In genomic region chr13:99290890-99291289, GRCh38 we compare ENCODE assay signal across 23 cellular contexts. TPM values are rescaled to one million over a fixed set of nuclear protein-coding genes. Genes with fewer than 3 reads are reported as not detected.
A peak's percentile ranks its signal among the peaks of the same experiment; 100 is the strongest.
DNase-seq lines count a peak whose midpoint lies in the region; ATAC-seq and TF ChIP-seq lines count a peak whose summit lies in the region.
"Had no signal": no experiment of that assay in that cellular context is flagged by ENCODE, and none has a peak within 500 bp of the region (broad histone marks: within the 10 kb centered on the region; RNA-seq: fewer than 3 reads in every experiment).

No MANE protein-coding gene starts in this region.

- intact Hi-C loops in activated B cell treated with CpG ODN at 0.5 μM for 24 hours (cut with micrococcal nuclease): no loop called here

- H3K4me3 Mint-ChIP-seq in activated naive CD4-positive, alpha-beta T cell treated with anti-CD3 and anti-CD28 coated beads, Interleukin-2, amount 10 ng/mL, durations not matched to agents 7 days and 5 days: no peak overlapping the region
- no peak overlapping the region for H3K4me3 Mint-ChIP-seq in activated B cell treated with CpG ODN at 0.5 μM for 24 hours
- H3K4me3 Mint-ChIP-seq in effector memory CD8-positive, alpha-beta T cell: peak overlapping the region; percentile 51 to 70
- H3K4me3 Mint-ChIP-seq in stimulated activated naive B cell treated with anti-CD40 and anti-IgM and Interleukin-4, amounts not matched to agents 10 μg/mL and 1 μg/mL and 100 μg/mL, for 72 hours: no peak overlapping the region

- H3K27me3 Mint-ChIP-seq in activated naive CD4-positive, alpha-beta T cell treated with anti-CD3 and anti-CD28 coated beads, Interleukin-2, amount 10 ng/mL, durations not matched to agents 7 days and 5 days: no peaks in the 10 kb centered on the region
- H3K27me3 Mint-ChIP-seq in activated B cell treated with CpG ODN at 0.5 μM for 24 hours: no peaks in the 10 kb centered on the region
- no peaks in the 10 kb centered on the region for H3K27me3 Mint-ChIP-seq in effector memory CD8-positive, alpha-beta T cell
- no peaks in the 10 kb centered on the region for H3K27me3 Mint-ChIP-seq in stimulated activated naive B cell treated with anti-CD40 and anti-IgM and Interleukin-4, amounts not matched to agents 10 μg/mL and 1 μg/mL and 100 μg/mL, for 72 hours

- ATAC-seq in activated B cell treated with CpG ODN at 0.5 μM for 24 hours (ENCODE audit: low read depth) (no peak), GM21723 (IDR thresholded peaks at IDR 0.05; ENCODE audit: unreplicated experiment) (no peak)
- ATAC-seq in effector memory CD8-positive, alpha-beta T cell (replicated peaks): peak; percentile 16
- ATAC-seq in stimulated activated naive B cell treated with anti-CD40 and anti-IgM and Interleukin-4, amounts not matched to agents 10 μg/mL and 1 μg/mL and 100 μg/mL, for 72 hours (replicated peaks): no peak
- ATAC-seq: left lung, Panc1 had no signal

- DNase-seq in activated naive CD4-positive, alpha-beta T cell treated with Interleukin-2 at 50 U/mL for 16 hours: peak; percentile 31
- DNase-seq in activated naive CD4-positive, alpha-beta T cell treated with anti-CD3 and anti-CD28 coated beads, Interleukin-2, amount 10 ng/mL, durations not matched to agents 7 days and 5 days: no peak
- no peak for DNase-seq in activated B cell treated with CpG ODN at 0.5 μM for 24 hours
- DNase-seq in effector memory CD8-positive, alpha-beta T cell: no peak
- no peak for DNase-seq in stimulated activated naive B cell treated with anti-CD40 and anti-IgM and Interleukin-4, amounts not matched to agents 10 μg/mL and 1 μg/mL and 100 μg/mL, for 72 hours
- no peak for DNase-seq in NCI-H69 (lab: John Stamatoyannopoulos, UW)
- DNase-seq in NCI-H446 (lab: John Stamatoyannopoulos, UW): no peak
- DNase-seq: activated CD8-positive, alpha-beta memory T cell treated with anti-CD3 and anti-CD28 coated beads, Interleukin-2, amount 50 U/mL, for 4 hours; anterior cingulate cortex; GM23248; KG1; left lung; NCI-H1092 treated with DMSO at 0.1 percent for 48 hours; NCI-H2171; NCI-H774; psoas muscle; SK-N-SH; spleen had no signal

- POLR2A ChIA-PET in activated B cell treated with CpG ODN at 0.5 μM for 24 hours (lab: Charles Lee): interaction anchor here (0.7 to 1.4 kb wide), 3 partner anchors 9 to 20 kb away, joined by 3 to 5 read pairs (median 4); no protein-coding TSS in a partner anchor

- H3K36me3 Mint-ChIP-seq in activated naive CD4-positive, alpha-beta T cell treated with anti-CD3 and anti-CD28 coated beads, Interleukin-2, amount 10 ng/mL, durations not matched to agents 7 days and 5 days: peaks cover 60% of the 10 kb centered on the region
- peaks cover 70% of the 10 kb centered on the region for H3K36me3 Mint-ChIP-seq in activated B cell treated with CpG ODN at 0.5 μM for 24 hours (ENCODE audit: low read depth)
- H3K36me3 Mint-ChIP-seq in effector memory CD8-positive, alpha-beta T cell (ENCODE audit: insufficient read depth): peaks cover 57% of the 10 kb centered on the region
- peaks cover 45 to 64% of the 10 kb centered on the region in 2 donors for H3K36me3 Mint-ChIP-seq in stimulated activated naive B cell treated with anti-CD40 and anti-IgM and Interleukin-4, amounts not matched to agents 10 μg/mL and 1 μg/mL and 100 μg/mL, for 72 hours

- H3K9me3 Mint-ChIP-seq in activated naive CD4-positive, alpha-beta T cell treated with anti-CD3 and anti-CD28 coated beads, Interleukin-2, amount 10 ng/mL, durations not matched to agents 7 days and 5 days: no peaks in the 10 kb centered on the region
- peaks cover 3% of the 10 kb centered on the region for H3K9me3 Mint-ChIP-seq in activated B cell treated with CpG ODN at 0.5 μM for 24 hours
- no peaks in the 10 kb centered on the region for H3K9me3 Mint-ChIP-seq in effector memory CD8-positive, alpha-beta T cell
- no peaks in the 10 kb centered on the region for H3K9me3 Mint-ChIP-seq in stimulated activated naive B cell treated with anti-CD40 and anti-IgM and Interleukin-4, amounts not matched to agents 10 μg/mL and 1 μg/mL and 100 μg/mL, for 72 hours

- TF ChIP-seq CTCF in activated B cell treated with CpG ODN at 0.5 μM for 24 hours (IDR thresholded peaks at IDR 0.05): no peak

- no peak overlapping the region for H3K27ac Mint-ChIP-seq in activated naive CD4-positive, alpha-beta T cell treated with anti-CD3 and anti-CD28 coated beads, Interleukin-2, amount 10 ng/mL, durations not matched to agents 7 days and 5 days
- peak overlapping the region; percentile 21 for H3K27ac Mint-ChIP-seq in activated B cell treated with CpG ODN at 0.5 μM for 24 hours
- H3K27ac Mint-ChIP-seq in effector memory CD8-positive, alpha-beta T cell: peak overlapping the region; percentile 88 to 93
- H3K27ac Mint-ChIP-seq in stimulated activated naive B cell treated with anti-CD40 and anti-IgM and Interleukin-4, amounts not matched to agents 10 μg/mL and 1 μg/mL and 100 μg/mL, for 72 hours: peak overlapping the region; percentile 49

- peaks cover 79% of the 10 kb centered on the region for H3K4me1 Mint-ChIP-seq in activated naive CD4-positive, alpha-beta T cell treated with anti-CD3 and anti-CD28 coated beads, Interleukin-2, amount 10 ng/mL, durations not matched to agents 7 days and 5 days
- H3K4me1 Mint-ChIP-seq in activated B cell treated with CpG ODN at 0.5 μM for 24 hours: peaks cover 87% of the 10 kb centered on the region
- peaks cover 62 to 83% of the 10 kb centered on the region in 2 donors for H3K4me1 Mint-ChIP-seq in effector memory CD8-positive, alpha-beta T cell (ENCODE audit: low read depth in 2 of 2)
- peaks cover 51 to 89% of the 10 kb centered on the region in 2 donors for H3K4me1 Mint-ChIP-seq in stimulated activated naive B cell treated with anti-CD40 and anti-IgM and Interleukin-4, amounts not matched to agents 10 μg/mL and 1 μg/mL and 100 μg/mL, for 72 hours

- CTCF ChIA-PET in activated naive CD4-positive, alpha-beta T cell treated with anti-CD3 and anti-CD28 coated beads, Interleukin-2, amount 10 ng/mL, durations not matched to agents 7 days and 5 days (lab: Charles Lee): interaction anchor here (1.0 kb wide), 1 partner anchor 23 kb away, joined by 3 read pairs; no protein-coding TSS in a partner anchor
- CTCF ChIA-PET in activated B cell treated with CpG ODN at 0.5 μM for 24 hours (lab: Charles Lee): no interaction called here

RNA-seq across cellular contexts. Expression of gene GPR183, which starts 16.3 kb away (rescaled TPM):
- total RNA-seq in activated B cell treated with CpG ODN at 0.5 μM for 24 hours: 84.5 and 86.4 TPM in 2 replicates
- total RNA-seq: GM23248 had no signal

RNA-seq across cellular contexts. Expression of gene GPR18, which starts 32.7 kb away (rescaled TPM):
- total RNA-seq in activated B cell treated with CpG ODN at 0.5 μM for 24 hours: 29.0 and 32.4 TPM in 2 replicates
- total RNA-seq: chondrocyte, frontal cortex, GM23248, vagina had no signal

Comparison
In these comparisons a context has a peak if more than half of its experiments do, and no peak if none do; other contexts are left out.
1. H3K4me3 Mint-ChIP-seq: peak in effector memory CD8-positive, alpha-beta T cell (2 of 2); none in activated naive CD4-positive, alpha-beta T cell treated with anti-CD3 and anti-CD28 coated beads, Interleukin-2, amount 10 ng/mL, durations not matched to agents 7 days and 5 days (single experiment), activated B cell treated with CpG ODN at 0.5 μM for 24 hours (single experiment) and stimulated activated naive B cell treated with anti-CD40 and anti-IgM and Interleukin-4, amounts not matched to agents 10 μg/mL and 1 μg/mL and 100 μg/mL, for 72 hours (0 of 2).